Comparison of ENCODE assay signal across 13 cellular contexts in genomic region chr6:159989471-159989870, GRCh38. TPM values are rescaled to one million over a fixed set of nuclear protein-coding genes. Genes with fewer than 3 reads are reported as not detected.
A peak's percentile ranks its signal among the peaks of the same experiment; 100 is the strongest.
DNase-seq lines count a peak whose midpoint lies in the region; ATAC-seq and TF ChIP-seq lines count a peak whose summit lies in the region.
"Had no signal": no experiment of that assay in that cellular context is flagged by ENCODE, and none has a peak within 500 bp of the region (broad histone marks: within the 10 kb centered on the region; RNA-seq: fewer than 3 reads in every experiment).

No MANE protein-coding gene starts in this region.

- peaks cover 0 to 3% of the 10 kb centered on the region in 2 donors for H3K9me3 Mint-ChIP-seq in activated T-cell treated with anti-CD3 and anti-CD28 coated beads, Interleukin-2, amount 50 U/mL, for 72 hours
- H3K9me3 Mint-ChIP-seq in activated T-cell treated with anti-CD3 and anti-CD28 coated beads, Interleukin-2, amount 50 U/mL, for 4 hours, result peaks cover 6% of the 10 kb centered on the region
- peaks cover 5 to 6% of the 10 kb centered on the region in 2 donors for H3K9me3 Mint-ChIP-seq in stimulated activated naive B cell treated with anti-CD40 and anti-IgM and Interleukin-4, amounts not matched to agents 10 μg/mL and 1 μg/mL and 100 μg/mL, for 72 hours
- peaks cover 5 to 6% of the 10 kb centered on the region in 2 donors for H3K9me3 Mint-ChIP-seq in activated naive CD4-positive, alpha-beta T cell treated with anti-CD3 and anti-CD28 coated beads, Interleukin-2, amount 50 U/mL, for 72 hours

- peaks cover 58% of the 10 kb centered on the region for H3K4me1 Mint-ChIP-seq in activated T-cell treated with anti-CD3 and anti-CD28 coated beads, Interleukin-2, amount 50 U/mL, for 72 hours (ENCODE audit: low read depth)
- H3K4me1 Mint-ChIP-seq in activated T-cell treated with anti-CD3 and anti-CD28 coated beads, Interleukin-2, amount 50 U/mL, for 4 hours (ENCODE audit: low read depth), result peaks cover 73% of the 10 kb centered on the region
- peaks cover 47 to 83% of the 10 kb centered on the region in 2 donors for H3K4me1 Mint-ChIP-seq in stimulated activated naive B cell treated with anti-CD40 and anti-IgM and Interleukin-4, amounts not matched to agents 10 μg/mL and 1 μg/mL and 100 μg/mL, for 72 hours

- POLR2A ChIA-PET in RWPE1 (lab: Yijun Ruan, JAX; ENCODE audit: low non-redundant PET), result no interaction called here

- H3K27me3 Mint-ChIP-seq in activated T-cell treated with anti-CD3 and anti-CD28 coated beads, Interleukin-2, amount 50 U/mL, for 72 hours (ENCODE audit: low read depth), result no peaks in the 10 kb centered on the region
- H3K27me3 Mint-ChIP-seq in activated T-cell treated with anti-CD3 and anti-CD28 coated beads, Interleukin-2, amount 50 U/mL, for 4 hours (ENCODE audit: low read depth), result no peaks in the 10 kb centered on the region
- no peaks in the 10 kb centered on the region for H3K27me3 Mint-ChIP-seq in stimulated activated naive B cell treated with anti-CD40 and anti-IgM and Interleukin-4, amounts not matched to agents 10 μg/mL and 1 μg/mL and 100 μg/mL, for 72 hours

- H3K27ac Mint-ChIP-seq in activated T-cell treated with anti-CD3 and anti-CD28 coated beads, Interleukin-2, amount 50 U/mL, for 72 hours, result peak overlapping the region; percentile 68
- H3K27ac Mint-ChIP-seq in stimulated activated naive B cell treated with anti-CD40 and anti-IgM and Interleukin-4, amounts not matched to agents 10 μg/mL and 1 μg/mL and 100 μg/mL, for 72 hours, result peak overlapping the region; percentile 87
- H3K27ac Mint-ChIP-seq in activated naive CD4-positive, alpha-beta T cell treated with anti-CD3 and anti-CD28 coated beads, Interleukin-2, amount 50 U/mL, for 72 hours, result no peak overlapping the region

- H3K4me3 Mint-ChIP-seq in activated T-cell treated with anti-CD3 and anti-CD28 coated beads, Interleukin-2, amount 50 U/mL, for 72 hours, result peak overlapping the region; percentile 21 to 54
- H3K4me3 Mint-ChIP-seq in activated T-cell treated with anti-CD3 and anti-CD28 coated beads, Interleukin-2, amount 50 U/mL, for 4 hours, result no peak overlapping the region
- peak overlapping the region; percentile 8 to 41 for H3K4me3 Mint-ChIP-seq in stimulated activated naive B cell treated with anti-CD40 and anti-IgM and Interleukin-4, amounts not matched to agents 10 μg/mL and 1 μg/mL and 100 μg/mL, for 72 hours

- CTCF ChIA-PET in RWPE1 (lab: Yijun Ruan, JAX), result interaction anchor here (1.2 kb wide), 1 partner anchor 13 kb away, joined by 3 read pairs; no protein-coding TSS in a partner anchor

- DNase-seq in activated T-cell treated with anti-CD3 and anti-CD28 coated beads, Interleukin-2, amount 50 U/mL, for 72 hours, result no peak
- DNase-seq in activated T-cell treated with anti-CD3 and anti-CD28 coated beads, Interleukin-2, amount 50 U/mL, for 4 hours, result no peak
- DNase-seq in RWPE1 (ENCODE audit: low spot score) (no peak), fibroblast of the aortic adventitia (ENCODE audit: low read depth) (peak; percentile 50), GOT3 (lab: John Stamatoyannopoulos, UW) (no peak), ecto neural progenitor cell (ENCODE audit: low spot score) (no peak)
- no peak for DNase-seq in stimulated activated naive B cell treated with anti-CD40 and anti-IgM and Interleukin-4, amounts not matched to agents 10 μg/mL and 1 μg/mL and 100 μg/mL, for 72 hours
- no peak for DNase-seq in activated naive CD4-positive, alpha-beta T cell treated with anti-CD3 and anti-CD28 coated beads, Interleukin-2, amount 50 U/mL, for 72 hours (ENCODE audit: low spot score in 2 of 2)
- DNase-seq: activated T-cell treated with anti-CD3 and anti-CD28 coated beads for 4 hours, dermis blood vessel endothelial cell, NCI-H1105 treated with DMSO at 0.1 percent for 48 hours, NCI-H345, WERI-Rb-1 had no signal

- no peak for TF ChIP-seq CTCF in RWPE1 (conservative IDR thresholded peaks at IDR 0.05; ENCODE audit: low read depth)
- no peak for TF ChIP-seq CTCF in fibroblast of the aortic adventitia (IDR thresholded peaks at IDR 0.05; ENCODE audit: insufficient read depth, low read length)

- H3K36me3 Mint-ChIP-seq in activated T-cell treated with anti-CD3 and anti-CD28 coated beads, Interleukin-2, amount 50 U/mL, for 72 hours (ENCODE audit: insufficient read depth in 2 of 2), result peaks cover 12 to 24% of the 10 kb centered on the region in 2 donors
- H3K36me3 Mint-ChIP-seq in activated T-cell treated with anti-CD3 and anti-CD28 coated beads, Interleukin-2, amount 50 U/mL, for 4 hours (ENCODE audit: insufficient read depth), result peaks cover 28% of the 10 kb centered on the region
- H3K36me3 Mint-ChIP-seq in stimulated activated naive B cell treated with anti-CD40 and anti-IgM and Interleukin-4, amounts not matched to agents 10 μg/mL and 1 μg/mL and 100 μg/mL, for 72 hours, result peaks cover 53 to 61% of the 10 kb centered on the region in 2 donors
- peaks cover 26 to 38% of the 10 kb centered on the region in 2 donors for H3K36me3 Mint-ChIP-seq in activated naive CD4-positive, alpha-beta T cell treated with anti-CD3 and anti-CD28 coated beads, Interleukin-2, amount 50 U/mL, for 72 hours

- no peak for ATAC-seq in activated T-cell treated with anti-CD3 and anti-CD28 coated beads, Interleukin-2, amount 50 U/mL, for 72 hours (replicated peaks in 1 of 2)
- ATAC-seq in activated T-cell treated with anti-CD3 and anti-CD28 coated beads, Interleukin-2, amount 50 U/mL, for 4 hours, result no peak
- ATAC-seq in stimulated activated naive B cell treated with anti-CD40 and anti-IgM and Interleukin-4, amounts not matched to agents 10 μg/mL and 1 μg/mL and 100 μg/mL, for 72 hours (replicated peaks), result no peak
- ATAC-seq in activated naive CD4-positive, alpha-beta T cell treated with anti-CD3 and anti-CD28 coated beads, Interleukin-2, amount 50 U/mL, for 72 hours, result no peak

- peak overlapping the region; percentile 59 for H3K27ac ChIP-seq in RWPE1
- H3K27ac ChIP-seq: WERI-Rb-1 had no signal

- no peak overlapping the region for H3K4me3 ChIP-seq in fibroblast of the aortic adventitia (ENCODE audit: low read depth, low read length)

RNA-seq across cellular contexts. Expression of gene IGF2R, which starts 20.6 kb away (rescaled TPM):
- 10 to 100 TPM; 68.9 to 83.6 TPM for total RNA-seq in activated T-cell treated with anti-CD3 and anti-CD28 coated beads, Interleukin-2, amount 50 U/mL, for 72 hours
- 10 to 100 TPM; 44.9 to 65.3 (median 58.2) TPM for total RNA-seq in activated T-cell treated with anti-CD3 and anti-CD28 coated beads, Interleukin-2, amount 50 U/mL, for 4 hours
- total RNA-seq in fibroblast of the aortic adventitia (ENCODE audit: low replicate concordance), result 112 and 133 TPM in 2 replicates
- total RNA-seq in activated naive CD4-positive, alpha-beta T cell treated with anti-CD3 and anti-CD28 coated beads, Interleukin-2, amount 50 U/mL, for 72 hours, result 100 to 1,000 TPM in 1 of 2 donors, 10 to 100 TPM in 1; 73.8 to 105 TPM

Comparison
In these comparisons a context has a peak if more than half of its experiments do, and no peak if none do; other contexts are left out.
1. H3K27ac Mint-ChIP-seq: peak in activated T-cell treated with anti-CD3 and anti-CD28 coated beads, Interleukin-2, amount 50 U/mL, for 72 hours (single experiment) and stimulated activated naive B cell treated with anti-CD40 and anti-IgM and Interleukin-4, amounts not matched to agents 10 μg/mL and 1 μg/mL and 100 μg/mL, for 72 hours (single experiment); none in activated naive CD4-positive, alpha-beta T cell treated with anti-CD3 and anti-CD28 coated beads, Interleukin-2, amount 50 U/mL, for 72 hours (0 of 2).